ENCODE assay signal across 35 cellular contexts in the genomic region with DNA sequence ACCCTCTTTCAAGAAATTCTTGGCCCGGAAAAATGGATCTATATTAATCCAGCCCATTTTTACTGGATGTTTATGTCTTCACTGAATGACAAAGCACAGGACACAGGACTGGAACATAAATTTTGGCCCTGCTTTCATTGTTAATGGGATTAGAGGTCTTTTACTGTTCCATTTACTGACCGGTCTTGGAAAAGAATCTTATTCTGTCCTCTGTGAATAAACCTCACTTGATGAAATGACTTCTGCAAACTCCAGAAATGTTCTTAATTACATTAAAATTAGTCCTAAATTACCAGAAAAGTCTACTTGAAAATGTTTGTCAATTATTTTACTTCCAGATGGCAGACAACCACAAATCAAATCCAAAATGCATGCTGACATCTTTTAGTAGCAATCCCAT.
"Had no signal": no experiment of that assay in that cellular context is flagged by ENCODE, and none has a peak within 500 bp of the region (broad histone marks: within the 10 kb centered on the region; RNA-seq: fewer than 3 reads in every experiment).

No MANE protein-coding gene starts in this region.

- H3K9ac ChIP-seq: KMS-11 had no signal

- H3K4me2 ChIP-seq: KMS-11 had no signal

- DNase-seq: Karpas-422, Kasumi-1, KG1, MG63, MM.1S, MV-4-11, NCI-H1048, NCI-H1092, NCI-H1092 treated with DMSO at 0.1 percent for 48 hours, NCI-H1105, NCI-H1105 treated with DMSO at 0.1 percent for 48 hours, NCI-H1417, NCI-H1417 treated with DMSO at 0.1 percent for 48 hours, NCI-H1436, NCI-H1436 treated with DMSO at 0.1 percent for 48 hours, NCI-H146, NCI-H1694, NCI-H1694 treated with DMSO at 0.1 percent for 48 hours, NCI-H187, NCI-H187 treated with DMSO at 0.1 percent for 48 hours, NCI-H1930, NCI-H2029, NCI-H2029 treated with DMSO at 0.1 percent for 48 hours, NCI-H2081, NCI-H2081 treated with DMSO at 0.1 percent for 48 hours, NCI-H2107, NCI-H2171, NCI-H2171 treated with DMSO at 0.1 percent for 48 hours, NCI-H2227 treated with DMSO at 0.1 percent for 48 hours, NCI-H226, NCI-H345, NCI-H446, NCI-H446 treated with DMSO at 0.1 percent for 48 hours, NCI-H510A had no signal

- H3K4me3 ChIP-seq: MG63 had no signal

- H3K9me3 ChIP-seq: MG63 had no signal

- H3K27me3 ChIP-seq: MG63 had no signal

- H3K36me3 ChIP-seq: MG63 had no signal

- H3K27ac ChIP-seq: KMS-11 had no signal
